In genomic region chr1:19013826-19014548, GRCh38 we compare ENCODE assay signal across 17 cellular contexts. TPM values are rescaled to one million over a fixed set of nuclear protein-coding genes. Genes with fewer than 3 reads are reported as not detected.
DNase-seq lines count a peak whose midpoint lies in the region; ATAC-seq, FAIRE-seq and TF ChIP-seq lines count a peak whose summit lies in the region.
"Had no signal": no experiment of that assay in that cellular context is flagged by ENCODE, and none has a peak within 500 bp of the region (broad histone marks: within the 10 kb centered on the region; RNA-seq: fewer than 3 reads in every experiment).

No MANE protein-coding gene starts in this region.

- no peaks in the 10 kb centered on the region for H4K20me1 ChIP-seq in astrocyte (ENCODE audit: insufficient read depth, low read length)

- H3K27me3 Mint-ChIP-seq in activated T-cell treated with anti-CD3 and anti-CD28 coated beads, Interleukin-2, amount 50 U/mL, for 24 hours, result peaks cover 4% of the 10 kb centered on the region
- peaks cover 7% of the 10 kb centered on the region for H3K27me3 Mint-ChIP-seq in activated T-cell treated with anti-CD3 and anti-CD28 coated beads, Interleukin-2, amount 50 U/mL, for 72 hours (ENCODE audit: low read depth)
- no peaks in the 10 kb centered on the region for H3K27me3 Mint-ChIP-seq in astrocyte (ENCODE audit: low read depth, unreplicated experiment)

- peaks cover 39% of the 10 kb centered on the region for H3K4me1 Mint-ChIP-seq in activated T-cell treated with anti-CD3 and anti-CD28 coated beads, Interleukin-2, amount 50 U/mL, for 24 hours (ENCODE audit: low read depth)
- H3K4me1 Mint-ChIP-seq in activated T-cell treated with anti-CD3 and anti-CD28 coated beads, Interleukin-2, amount 50 U/mL, for 72 hours (ENCODE audit: low read depth), result peaks cover 44% of the 10 kb centered on the region
- H3K4me1 Mint-ChIP-seq in astrocyte (ENCODE audit: low read depth, unreplicated experiment), result peaks cover 33% of the 10 kb centered on the region

- no peak overlapping the region for H3K23ac ChIP-seq in mesenchymal stem cell (ENCODE audit: low read length in 2 of 2)

- FAIRE-seq in astrocyte (lab: Jason Lieb, UNC), result no peak

- DNase-seq in activated T-cell treated with anti-CD3 and anti-CD28 coated beads, Interleukin-2, amount 50 U/mL, for 24 hours, result peak; percentile 19
- no peak for DNase-seq in activated T-cell treated with anti-CD3 and anti-CD28 coated beads, Interleukin-2, amount 50 U/mL, for 72 hours
- no peak for DNase-seq in astrocyte (ENCODE audit: low read depth)
- no peak for DNase-seq in mesenchymal stem cell
- no peak for DNase-seq in activated naive CD4-positive, alpha-beta T cell treated with Interleukin-2 at 50 U/mL for 16 hours
- DNase-seq in activated naive CD4-positive, alpha-beta T cell (lab: John Stamatoyannopoulos, UW), result no peak
- DNase-seq: activated naive CD4-positive, alpha-beta T cell treated with anti-CD3 and anti-CD28 coated beads, Interleukin-2, amount 10 ng/mL, durations not matched to agents 7 days and 5 days; CD4-positive, CD25-positive, alpha-beta regulatory T cell; foreskin keratinocyte; left ventricle myocardium superior; NCI-H2081 treated with DMSO at 0.1 percent for 48 hours; NCI-H510A treated with DMSO at 0.1 percent for 48 hours; SJCRH30; stimulated activated CD4-positive, alpha-beta T cell treated with anti-CD3 and anti-CD28 coated beads, Interleukin-4, amount 100 ng/mL, for 24 hours; T-helper 9 cell had no signal

- H3K79me2 ChIP-seq in astrocyte (ENCODE audit: insufficient read depth, low read length), result no peaks in the 10 kb centered on the region

- H2AFZ ChIP-seq in astrocyte (ENCODE audit: low read depth, low read length) (no peak overlapping the region), mesenchymal stem cell (ENCODE audit: low read depth, low read length) (no peak overlapping the region)

- no peak overlapping the region for H3K4me3 Mint-ChIP-seq in activated T-cell treated with anti-CD3 and anti-CD28 coated beads, Interleukin-2, amount 50 U/mL, for 24 hours
- no peak overlapping the region for H3K4me3 Mint-ChIP-seq in activated T-cell treated with anti-CD3 and anti-CD28 coated beads, Interleukin-2, amount 50 U/mL, for 72 hours
- no peak overlapping the region for H3K4me3 Mint-ChIP-seq in astrocyte (ENCODE audit: unreplicated experiment)
- H3K4me3 Mint-ChIP-seq: activated naive CD4-positive, alpha-beta T cell treated with anti-CD3 and anti-CD28 coated beads, Interleukin-2, amount 10 ng/mL, durations not matched to agents 7 days and 5 days; CD4-positive, CD25-positive, alpha-beta regulatory T cell had no signal

- peak overlapping the region; percentile 30 for H2BK120ac ChIP-seq in mesenchymal stem cell (ENCODE audit: low read depth, low read length)

- H3K27ac ChIP-seq in astrocyte (ENCODE audit: low read depth, low read length) (no peak overlapping the region), mesenchymal stem cell (ENCODE audit: low read length, poor library complexity, severe bottlenecking) (no peak overlapping the region)
- H3K27ac ChIP-seq: foreskin keratinocyte, SJCRH30 had no signal

- H3K27ac Mint-ChIP-seq in activated T-cell treated with anti-CD3 and anti-CD28 coated beads, Interleukin-2, amount 50 U/mL, for 24 hours, result no peak overlapping the region
- H3K27ac Mint-ChIP-seq in activated T-cell treated with anti-CD3 and anti-CD28 coated beads, Interleukin-2, amount 50 U/mL, for 72 hours, result no peak overlapping the region
- H3K27ac Mint-ChIP-seq in astrocyte (ENCODE audit: unreplicated experiment), result peak overlapping the region; percentile 1
- H3K27ac Mint-ChIP-seq: activated naive CD4-positive, alpha-beta T cell treated with anti-CD3 and anti-CD28 coated beads, Interleukin-2, amount 10 ng/mL, durations not matched to agents 7 days and 5 days; CD4-positive, CD25-positive, alpha-beta regulatory T cell had no signal

- no peaks in the 10 kb centered on the region for H3K36me3 Mint-ChIP-seq in activated T-cell treated with anti-CD3 and anti-CD28 coated beads, Interleukin-2, amount 50 U/mL, for 24 hours (ENCODE audit: low read depth)
- H3K36me3 Mint-ChIP-seq in activated T-cell treated with anti-CD3 and anti-CD28 coated beads, Interleukin-2, amount 50 U/mL, for 72 hours (ENCODE audit: insufficient read depth in 2 of 2), result no peaks in the 10 kb centered on the region
- no peaks in the 10 kb centered on the region for H3K36me3 Mint-ChIP-seq in astrocyte (ENCODE audit: low read depth, unreplicated experiment)
- H3K36me3 Mint-ChIP-seq: activated naive CD4-positive, alpha-beta T cell treated with anti-CD3 and anti-CD28 coated beads, Interleukin-2, amount 10 ng/mL, durations not matched to agents 7 days and 5 days; CD4-positive, CD25-positive, alpha-beta regulatory T cell had no signal

- H3K36me3 ChIP-seq in astrocyte (ENCODE audit: insufficient read depth, low read length) (no peaks in the 10 kb centered on the region), mesenchymal stem cell (ENCODE audit: control insufficient read depth in 1 of 2, insufficient read depth in 2 of 2, low read depth in 1 of 2, low read length in 2 of 2) (no peaks in the 10 kb centered on the region)
- H3K36me3 ChIP-seq: SJCRH30 had no signal

- H3K9me3 ChIP-seq in astrocyte (ENCODE audit: insufficient read depth, low read depth, low read length) (no peaks in the 10 kb centered on the region), mesenchymal stem cell (ENCODE audit: control insufficient read depth, low read length) (no peaks in the 10 kb centered on the region)
- H3K9me3 ChIP-seq: SJCRH30 had no signal

- no peak overlapping the region for H3K4me3 ChIP-seq in astrocyte (ENCODE audit: insufficient read depth, low read depth, low read length)
- no peak overlapping the region for H3K4me3 ChIP-seq in mesenchymal stem cell (ENCODE audit: insufficient read depth in 1 of 2, low read depth in 1 of 2, low read length in 2 of 2)
- H3K4me3 ChIP-seq: SJCRH30 had no signal

- peak overlapping the region; percentile 33 for H2AK5ac ChIP-seq in mesenchymal stem cell (ENCODE audit: low read length, severe bottlenecking)

- no peak overlapping the region for H3K9ac ChIP-seq in astrocyte (ENCODE audit: low read length)
- no peak overlapping the region for H3K9ac ChIP-seq in mesenchymal stem cell (ENCODE audit: low read length)

- no peak overlapping the region for H3K14ac ChIP-seq in mesenchymal stem cell (ENCODE audit: low read length in 2 of 2)

- no peak overlapping the region for H4K91ac ChIP-seq in mesenchymal stem cell (ENCODE audit: low read length)

- ATAC-seq in activated T-cell treated with anti-CD3 and anti-CD28 coated beads, Interleukin-2, amount 50 U/mL, for 72 hours (replicated peaks in 1 of 2), result no peak
- no peak for ATAC-seq in GM19452 (IDR thresholded peaks at IDR 0.05; ENCODE audit: unreplicated experiment)
- no peak for ATAC-seq in HG02885 (IDR thresholded peaks at IDR 0.05; ENCODE audit: poor library complexity, unreplicated experiment)
- ATAC-seq: foreskin keratinocyte, left ventricle myocardium superior had no signal

- H3K9me3 Mint-ChIP-seq in activated T-cell treated with anti-CD3 and anti-CD28 coated beads, Interleukin-2, amount 50 U/mL, for 24 hours, result no peaks in the 10 kb centered on the region
- no peaks in the 10 kb centered on the region for H3K9me3 Mint-ChIP-seq in activated T-cell treated with anti-CD3 and anti-CD28 coated beads, Interleukin-2, amount 50 U/mL, for 72 hours
- no peaks in the 10 kb centered on the region for H3K9me3 Mint-ChIP-seq in astrocyte (ENCODE audit: unreplicated experiment)
- H3K9me3 Mint-ChIP-seq: activated naive CD4-positive, alpha-beta T cell treated with anti-CD3 and anti-CD28 coated beads, Interleukin-2, amount 10 ng/mL, durations not matched to agents 7 days and 5 days had no signal

- H3K4me1 ChIP-seq in astrocyte (ENCODE audit: insufficient read depth, low read length) (peaks cover 38% of the 10 kb centered on the region), mesenchymal stem cell (ENCODE audit: control insufficient read depth, insufficient read depth, low read depth, low read length) (peaks cover 27% of the 10 kb centered on the region)

- H3K79me1 ChIP-seq in mesenchymal stem cell (replicated peaks; ENCODE audit: low read length, poor library complexity, severe bottlenecking), result no peaks in the 10 kb centered on the region

- H2BK5ac ChIP-seq in mesenchymal stem cell (ENCODE audit: low read depth, low read length, poor library complexity, severe bottlenecking), result peak overlapping the region; percentile 34

- WGBS in mesenchymal stem cell, result 86% methylated on average over 15 of the region's 16 CpGs

- H4K8ac ChIP-seq in mesenchymal stem cell (ENCODE audit: low read length), result peak overlapping the region; percentile 36

- H3K4ac ChIP-seq in mesenchymal stem cell (ENCODE audit: low read depth in 1 of 2, low read length in 2 of 2), result no peak overlapping the region

- no peak overlapping the region for H3K18ac ChIP-seq in mesenchymal stem cell (ENCODE audit: low read depth in 1 of 2, low read length in 2 of 2)

- H2BK15ac ChIP-seq in mesenchymal stem cell (ENCODE audit: low read depth, poor library complexity, severe bottlenecking), result no peak overlapping the region

- no peak for TF ChIP-seq CTCF in astrocyte (IDR thresholded peaks at IDR 0.05; ENCODE audit: insufficient read depth, low read depth, low read length)

- H3K4me2 ChIP-seq in astrocyte (ENCODE audit: low read length) (no peak overlapping the region), mesenchymal stem cell (ENCODE audit: low read length, poor library complexity, severe bottlenecking) (no peak overlapping the region)

- H3K27me3 ChIP-seq in astrocyte (ENCODE audit: insufficient read depth, low read length) (no peaks in the 10 kb centered on the region), mesenchymal stem cell (ENCODE audit: control insufficient read depth in 1 of 2, insufficient read depth in 1 of 2, low read length in 2 of 2) (no peaks in the 10 kb centered on the region)
- H3K27me3 ChIP-seq: foreskin keratinocyte, SJCRH30 had no signal

- no peak overlapping the region for H2BK12ac ChIP-seq in mesenchymal stem cell (ENCODE audit: low read length in 2 of 2)

RNA-seq across cellular contexts. Expression of gene IFFO2, which starts 57.5 kb away (rescaled TPM):
- 10 to 100 TPM; 69.2 to 79.1 TPM for total RNA-seq in activated T-cell treated with anti-CD3 and anti-CD28 coated beads, Interleukin-2, amount 50 U/mL, for 72 hours
- total RNA-seq in astrocyte, result 34.2 and 39.6 TPM in 2 replicates
- 8.7 TPM for polyA plus RNA-seq in mesenchymal stem cell (2013, experiment 1 of 2)
- polyA plus RNA-seq in mesenchymal stem cell (2013, experiment 2 of 2), result 8.3 TPM
